14 cellular contexts compared by ENCODE assay signal in the genomic region with DNA sequence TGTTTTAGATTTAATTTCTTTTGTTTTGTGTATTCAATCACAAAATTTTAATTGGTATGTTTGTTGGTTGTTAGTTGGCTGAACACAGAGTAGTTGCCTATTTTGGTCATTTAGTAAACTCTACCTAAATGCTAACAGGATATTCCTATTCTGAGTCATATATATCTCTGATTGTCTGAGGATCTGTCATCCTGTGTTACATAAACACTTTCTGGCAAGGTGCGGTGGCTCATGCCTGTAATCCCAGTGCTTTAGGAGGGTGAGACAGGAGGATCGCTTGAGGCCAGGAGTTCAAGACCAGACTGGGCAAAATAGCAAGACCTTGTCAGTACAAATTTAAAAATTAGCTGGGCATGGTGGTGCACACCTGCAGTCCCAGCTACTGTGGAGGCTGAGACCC.
"Had no signal": no experiment of that assay in that cellular context is flagged by ENCODE, and none has a peak within 500 bp of the region (broad histone marks: within the 10 kb centered on the region; RNA-seq: fewer than 3 reads in every experiment).

No MANE protein-coding gene starts in this region.

- H3K27ac ChIP-seq: neural progenitor cell, ovary, thoracic aorta, upper lobe of right lung, VCaP had no signal

- H3K4me1 ChIP-seq: neural progenitor cell, upper lobe of right lung had no signal

- H3K9ac ChIP-seq: neural progenitor cell had no signal

- H2AFZ ChIP-seq: neural progenitor cell had no signal

- H3K4me3 ChIP-seq: dorsolateral prefrontal cortex, neural progenitor cell, ovary, thoracic aorta, upper lobe of right lung had no signal

- H3K27me3 ChIP-seq: neural progenitor cell, ovary, upper lobe of right lung had no signal

- DNase-seq: activated CD4-positive, alpha-beta T cell treated with anti-CD3 and anti-CD28 coated beads for 1 hour; activated CD4-positive, alpha-beta T cell treated with anti-CD3 and anti-CD28 coated beads, Interleukin-2, amount 50 U/mL, for 48 hours; activated naive CD4-positive, alpha-beta T cell treated with anti-CD3 and anti-CD28 coated beads for 36 hours; activated T-cell treated with anti-CD3 and anti-CD28 coated beads, Interleukin-2, amount 50 U/mL, for 1 hour; dorsolateral prefrontal cortex; endodermal cell; naive B cell; ovary; stimulated activated CD4-positive, alpha-beta T cell treated with anti-CD3 and anti-CD28 coated beads, Interleukin-1b, Interleukin-23, amount 100 ng/mL, for 48 hours; upper lobe of right lung had no signal

- H3K4me2 ChIP-seq: neural progenitor cell had no signal

- H3K9me3 ChIP-seq: ovary, thoracic aorta, upper lobe of right lung had no signal

- H3K36me3 ChIP-seq: neural progenitor cell, ovary, thoracic aorta, upper lobe of right lung had no signal

- ATAC-seq: sciatic nerve, upper lobe of right lung had no signal
